1 cellular context compared by ENCODE assay signal in genomic region chr14:102063808-102064429, GRCh38.
TF ChIP-seq lines count a peak whose summit lies in the region.

No MANE protein-coding gene starts in this region.

TF ChIP-seq in HepG2, 621 proteins besides CTCF, POLR2A, EP300 and RAD21 (continued from another document):
- TF ChIP-seq ARID4A (CRISPR knock-in tag; IDR thresholded peaks at IDR 0.05; ENCODE audit: borderline replicate concordance) (peak; percentile 15; the same call in 1 of the 2 replicates), ZNF652 (CRISPR knock-in tag; IDR thresholded peaks at IDR 0.05; ENCODE audit: borderline replicate concordance, low read depth) (peak; percentile 72; the same call in 1 of the 2 replicates), KDM5A (IDR thresholded peaks at IDR 0.05; ENCODE audit: borderline replicate concordance, low read length) (no peak), ZNF687 (CRISPR knock-in tag; IDR thresholded peaks at IDR 0.05) (0 out of 2 replicates have a peak, but pooled peaks have one; percentile 18), NR2F6 (IDR thresholded peaks at IDR 0.05) (peak; percentile 60; the same call in 1 of the 2 replicates), NR2F6 (CRISPR knock-in tag; IDR thresholded peaks at IDR 0.05) (peak; percentile 51; the same call in 1 of the 2 replicates), HOXA3 (CRISPR knock-in tag; IDR thresholded peaks at IDR 0.05) (0 out of 2 replicates have a peak, but pooled peaks have one; percentile 3), ZNF513 (CRISPR knock-in tag; conservative IDR thresholded peaks at IDR 0.05) (no peak)
